28 cellular contexts compared by ENCODE assay signal in the genomic region with DNA sequence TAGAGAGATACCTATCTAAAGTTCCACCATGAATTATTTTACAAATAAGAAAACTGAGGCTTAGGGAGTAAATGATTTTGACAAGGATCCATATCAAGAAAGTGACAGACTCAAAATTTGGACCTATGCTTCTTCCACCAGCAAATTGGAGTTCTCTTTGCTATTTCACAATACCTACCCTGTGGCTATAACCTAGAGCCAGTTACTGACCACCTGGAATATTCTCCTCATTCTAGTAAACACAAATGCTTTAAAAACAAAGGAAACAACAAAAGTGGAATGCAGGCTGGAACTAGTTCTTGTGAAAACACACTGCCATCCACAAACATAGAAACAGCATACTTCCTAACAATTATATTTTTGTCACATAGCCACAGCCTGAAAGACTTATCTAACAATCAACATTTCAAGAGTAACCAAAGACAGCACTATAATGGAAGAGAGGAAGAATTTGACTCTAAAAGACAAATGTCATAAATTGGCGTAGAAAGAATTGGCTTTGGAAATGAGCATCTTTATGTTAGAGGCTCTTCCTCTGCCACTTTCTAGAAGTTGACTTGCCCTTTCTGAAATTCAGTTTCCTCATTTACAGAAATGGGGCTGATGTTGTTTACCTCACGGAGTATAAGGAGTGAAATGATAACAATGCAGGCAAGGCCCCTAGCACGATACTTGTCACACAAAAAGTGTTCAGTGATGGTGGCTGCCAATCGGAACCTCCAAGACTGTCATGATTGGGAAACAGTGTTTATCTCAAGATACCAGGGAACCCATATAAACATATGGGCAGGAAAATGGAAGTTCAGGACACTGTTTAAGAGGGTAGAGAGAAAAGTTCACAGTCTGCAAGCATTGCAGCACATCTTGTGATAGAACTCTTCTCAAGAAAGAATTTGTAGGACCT.
"Had no signal": no experiment of that assay in that cellular context is flagged by ENCODE, and none has a peak within 500 bp of the region (broad histone marks: within the 10 kb centered on the region; RNA-seq: fewer than 3 reads in every experiment).

No MANE protein-coding gene starts in this region.

- H3K27me3 ChIP-seq: brain microvascular endothelial cell had no signal

- FAIRE-seq: astrocyte, colon, endometrium, endothelial cell of umbilical vein, frontal cortex had no signal

- H3K4me3 Mint-ChIP-seq: activated B cell treated with CpG ODN at 0.5 μM for 24 hours; activated CD8-positive, alpha-beta T cell treated with anti-CD3 and anti-CD28 coated beads for 36 hours; activated naive CD8-positive, alpha-beta T cell; activated T-cell treated with anti-CD3 and anti-CD28 coated beads, Interleukin-2, amount 50 U/mL, for 4 hours; activated T-helper 17 cell treated with anti-CD3 and anti-CD28 coated beads, Interleukin-2, amount 50 U/mL, for 72 hours; T-helper 1 cell treated with Interleukin-12 subunit alpha and Interleukin-12 subunit beta and Interleukin-4 antibody, amounts not matched to agents 30 μg/mL and 1 μg/mL, for 36 hours had no signal

- H3K27ac Mint-ChIP-seq: activated B cell treated with CpG ODN at 0.5 μM for 24 hours; activated CD8-positive, alpha-beta T cell treated with anti-CD3 and anti-CD28 coated beads for 36 hours; activated naive CD8-positive, alpha-beta T cell; activated T-helper 17 cell treated with anti-CD3 and anti-CD28 coated beads, Interleukin-2, amount 50 U/mL, for 72 hours; T-helper 1 cell treated with Interleukin-12 subunit alpha and Interleukin-12 subunit beta and Interleukin-4 antibody, amounts not matched to agents 30 μg/mL and 1 μg/mL, for 36 hours had no signal

- H3K4me1 Mint-ChIP-seq: activated B cell treated with CpG ODN at 0.5 μM for 24 hours; activated T-helper 17 cell treated with anti-CD3 and anti-CD28 coated beads, Interleukin-2, amount 50 U/mL, for 72 hours had no signal

- H3K36me3 Mint-ChIP-seq: activated naive CD8-positive, alpha-beta T cell had no signal

- H3K27me3 Mint-ChIP-seq: activated B cell treated with CpG ODN at 0.5 μM for 24 hours; activated CD8-positive, alpha-beta T cell treated with anti-CD3 and anti-CD28 coated beads for 36 hours; activated T-helper 17 cell treated with anti-CD3 and anti-CD28 coated beads, Interleukin-2, amount 50 U/mL, for 72 hours had no signal

- DNase-seq: activated B cell treated with CpG ODN at 0.5 μM for 24 hours; activated CD4-positive, alpha-beta T cell treated with anti-CD3 and anti-CD28 coated beads for 48 hours; activated CD4-positive, alpha-beta T cell treated with anti-CD3 and anti-CD28 coated beads, Interleukin-2, amount 50 U/mL, for 1 hour; activated CD4-positive, alpha-beta T cell treated with anti-CD3 and anti-CD28 coated beads, Interleukin-2, amount 50 U/mL, for 48 hours; activated CD8-positive, alpha-beta memory T cell treated with anti-CD3 and anti-CD28 coated beads for 24 hours; activated CD8-positive, alpha-beta T cell treated with anti-CD3 and anti-CD28 coated beads for 36 hours; activated effector memory CD4-positive, alpha-beta T cell treated with Interleukin-2 at 50 U/mL for 16 hours; activated gamma-delta T cell treated with Interleukin-2 at 50 U/mL for 16 hours; activated naive CD4-positive, alpha-beta T cell treated with anti-CD3 and anti-CD28 coated beads, Interleukin-2, amount 50 U/mL, for 16 hours; activated naive CD4-positive, alpha-beta T cell treated with Interleukin-2 at 50 U/mL for 16 hours; activated T-cell treated with anti-CD3 and anti-CD28 coated beads, Interleukin-2, amount 50 U/mL, for 4 hours; amniotic stem cell; anterior cingulate cortex; brain microvascular endothelial cell; cortex of kidney; effector CD8-positive, alpha-beta T cell; foreskin fibroblast; T-helper 9 cell; WERI-Rb-1 had no signal

- H3K9me3 Mint-ChIP-seq: activated B cell treated with CpG ODN at 0.5 μM for 24 hours; activated CD8-positive, alpha-beta T cell treated with anti-CD3 and anti-CD28 coated beads for 36 hours; activated T-cell treated with anti-CD3 and anti-CD28 coated beads, Interleukin-2, amount 50 U/mL, for 4 hours; T-helper 1 cell treated with Interleukin-12 subunit alpha and Interleukin-12 subunit beta and Interleukin-4 antibody, amounts not matched to agents 30 μg/mL and 1 μg/mL, for 36 hours had no signal

- H3K27ac ChIP-seq: brain microvascular endothelial cell, WERI-Rb-1 had no signal

- ATAC-seq: activated CD4-positive, CD25-positive, alpha-beta regulatory T cell treated with anti-CD3 and anti-CD28 coated beads, Interleukin-2, amount 50 U/mL, for 24 hours; activated CD8-positive, alpha-beta T cell treated with anti-CD3 and anti-CD28 coated beads for 36 hours; activated T-cell treated with anti-CD3 and anti-CD28 coated beads, Interleukin-2, amount 50 U/mL, for 4 hours; activated T-helper 17 cell treated with anti-CD3 and anti-CD28 coated beads, Interleukin-2, amount 50 U/mL, for 72 hours had no signal

- H3K36me3 ChIP-seq: brain microvascular endothelial cell, WERI-Rb-1 had no signal
